In the genomic region with DNA sequence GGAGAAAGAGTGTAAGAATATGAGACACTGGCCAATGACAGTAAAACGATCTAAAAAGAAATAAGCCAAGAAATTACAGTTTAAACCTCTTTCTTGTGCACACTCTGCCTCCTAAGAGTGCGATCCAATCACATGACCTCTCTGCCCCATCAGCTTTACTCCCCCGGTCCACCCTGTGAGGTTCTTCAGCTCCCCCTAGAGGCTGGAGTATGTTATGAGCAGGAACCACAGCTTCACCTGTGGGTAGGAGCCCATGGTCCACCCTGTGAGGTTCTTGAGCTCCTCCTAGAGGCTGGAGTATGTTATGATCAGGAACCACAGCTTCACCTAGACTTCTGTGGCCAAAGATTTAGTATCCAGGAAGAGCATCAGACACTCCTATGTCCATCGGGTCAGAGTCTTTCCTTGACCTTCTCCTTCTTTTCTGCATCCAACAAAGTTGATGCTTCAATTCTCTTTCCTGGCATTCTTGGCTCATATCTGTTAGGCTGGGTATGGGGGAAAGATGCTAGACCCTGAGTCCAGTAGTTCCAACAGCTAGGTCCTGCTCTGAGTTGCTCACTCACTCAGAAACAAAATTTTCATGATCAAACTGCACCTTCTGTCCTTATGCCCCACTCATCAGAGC, we compare ENCODE assay signal across 8 cellular contexts.
DNase-seq lines count a peak whose midpoint lies in the region; ATAC-seq and TF ChIP-seq lines count a peak whose summit lies in the region.

No MANE protein-coding gene starts in this region.

- H3K18ac ChIP-seq in neuronal stem cell (ENCODE audit: low read length): no peak overlapping the region

- no CpG with 5 or more reads among the region's 4 CpGs for WGBS in neuronal stem cell (ENCODE audit: extremely low coverage in 2 of 2, insufficient read length in 2 of 2, insufficient replicate concordance in 1 of 2), 2 donors
- WGBS in ovary, 3 donors: 36 to 46% (median 42%) methylated on average over 4 of the region's 4 CpGs

- H3K4me3 ChIP-seq in WERI-Rb-1 (ENCODE audit: low read depth, low read length) (peak overlapping the region; percentile 29), neuronal stem cell (ENCODE audit: low read length in 2 of 2) (no peak overlapping the region), ovary (no peak overlapping the region)

- H4K8ac ChIP-seq in neuronal stem cell (ENCODE audit: low read depth, low read length): no peak overlapping the region

- no peak overlapping the region for H2BK15ac ChIP-seq in neuronal stem cell (ENCODE audit: low read length)

- H2BK5ac ChIP-seq in neuronal stem cell (ENCODE audit: low read length): no peak overlapping the region

- TF ChIP-seq EP300 in ovary (IDR thresholded peaks at IDR 0.05): no peak

- H3K23ac ChIP-seq in neuronal stem cell (ENCODE audit: low read depth, low read length, poor library complexity): no peak overlapping the region

- H2BK120ac ChIP-seq in neuronal stem cell (ENCODE audit: low read depth, low read length): no peak overlapping the region

- H3K4me1 ChIP-seq in neuronal stem cell (ENCODE audit: control insufficient read depth in 2 of 2, insufficient read depth in 1 of 2, low read depth in 1 of 2, low read length in 2 of 2) (no peaks in the 10 kb centered on the region), ovary (ENCODE audit: insufficient read depth) (no peaks in the 10 kb centered on the region)

- no peaks in the 10 kb centered on the region for H3K79me1 ChIP-seq in neuronal stem cell (ENCODE audit: low read depth, low read length)

- no peak for TF ChIP-seq POLR2A in ovary (IDR thresholded peaks at IDR 0.05)

- DNase-seq in DMS53 (lab: John Stamatoyannopoulos, UW): peak; percentile 94
- peak; percentile 83 for DNase-seq in NCI-H2227 (lab: John Stamatoyannopoulos, UW; ENCODE audit: unreplicated experiment)
- DNase-seq in WERI-Rb-1: peak; percentile 85
- peak; percentile 33 for DNase-seq in fibroblast of gingiva (ENCODE audit: low read depth)
- peak; percentile 74 for DNase-seq in neuronal stem cell (ENCODE audit: low spot score)
- no peak for DNase-seq in ovary

- no peak overlapping the region for H2AK5ac ChIP-seq in neuronal stem cell (ENCODE audit: low read depth, low read length)

- H3K36me3 ChIP-seq in WERI-Rb-1 (no peaks in the 10 kb centered on the region), neuronal stem cell (replicated peaks in 1 of 2; ENCODE audit: control insufficient read depth in 2 of 2, insufficient read depth in 2 of 2, low read length in 2 of 2) (no peaks in the 10 kb centered on the region), ovary (no peaks in the 10 kb centered on the region)

- no peak overlapping the region for H3K4ac ChIP-seq in neuronal stem cell (ENCODE audit: low read length)

- H3K27ac ChIP-seq in WERI-Rb-1: peak overlapping the region; percentile 69
- no peak overlapping the region for H3K27ac ChIP-seq in neuronal stem cell (replicated peaks; ENCODE audit: low read length)
- H3K27ac ChIP-seq in ovary: no peak overlapping the region

- TF ChIP-seq CTCF in WERI-Rb-1 (IDR thresholded peaks at IDR 0.05; ENCODE audit: low read depth, low read length): peak; percentile 96
- no peak for TF ChIP-seq CTCF in ovary (IDR thresholded peaks at IDR 0.05)

- ATAC-seq in GM19452 (IDR thresholded peaks at IDR 0.05; ENCODE audit: unreplicated experiment) (peak; percentile 99), HG03432 (IDR thresholded peaks at IDR 0.05; ENCODE audit: unreplicated experiment) (peak; percentile 94)

- intact Hi-C loops in ovary (cut with DNase I): no loop called here

- no peak overlapping the region for H4K91ac ChIP-seq in neuronal stem cell (ENCODE audit: low read depth, low read length, poor library complexity)

- H3K27me3 ChIP-seq in WERI-Rb-1 (ENCODE audit: insufficient read depth, low read depth, severe bottlenecking) (no peaks in the 10 kb centered on the region), neuronal stem cell (ENCODE audit: control insufficient read depth in 3 of 3, insufficient read depth in 3 of 3, low read depth in 1 of 3, low read length in 3 of 3) (no peaks in the 10 kb centered on the region), ovary (no peaks in the 10 kb centered on the region)

- H3K9me3 ChIP-seq in WERI-Rb-1 (ENCODE audit: severe bottlenecking): no peaks in the 10 kb centered on the region
- H3K9me3 ChIP-seq in neuronal stem cell (replicated peaks in 1 of 2; ENCODE audit: control insufficient read depth in 2 of 2, insufficient read depth in 1 of 2, low read depth in 1 of 2, low read length in 2 of 2): no peaks in the 10 kb centered on the region
- H3K9me3 ChIP-seq in ovary: no peaks in the 10 kb centered on the region

- H3K4me2 ChIP-seq in neuronal stem cell (ENCODE audit: insufficient read depth, low read length, poor library complexity, severe bottlenecking): no peak overlapping the region

- no peak overlapping the region for H2BK12ac ChIP-seq in neuronal stem cell (ENCODE audit: low read length)

- H3K9ac ChIP-seq in neuronal stem cell (ENCODE audit: low read depth, low read length, poor library complexity): no peak overlapping the region

- no peak overlapping the region for H2AFZ ChIP-seq in neuronal stem cell (ENCODE audit: low read length)

- H3K14ac ChIP-seq in neuronal stem cell (ENCODE audit: low read length): no peak overlapping the region

Comparison
In these comparisons a context has a peak if more than half of its experiments do, and no peak if none do; other contexts are left out.
1. DNase-seq: peak in DMS53 (single experiment), NCI-H2227 (single experiment), WERI-Rb-1 (single experiment), fibroblast of gingiva (single experiment) and neuronal stem cell (single experiment); none in ovary (0 of 5).